ENCODE assay signal across 32 cellular contexts in genomic region chr5:1418921-1419280, GRCh38. TPM values are rescaled to one million over a fixed set of nuclear protein-coding genes. Genes with fewer than 3 reads are reported as not detected.
"Had no signal": no experiment of that assay in that cellular context is flagged by ENCODE, and none has a peak within 500 bp of the region (broad histone marks: within the 10 kb centered on the region; RNA-seq: fewer than 3 reads in every experiment).

No MANE protein-coding gene starts in this region.

- ATAC-seq: esophagus mucosa; gastrocnemius medialis; left cardiac atrium; left lung; naive thymus-derived CD4-positive, alpha-beta T cell; pancreas; stimulated activated effector memory CD8-positive, alpha-beta T cell treated with anti-CD3 and anti-CD28 coated beads, Interleukin-12 subunit alpha, Interleukin-12 subunit beta, amount 100 ng/mL, for 72 hours had no signal

- H3K9me3 Mint-ChIP-seq: stimulated activated effector memory CD8-positive, alpha-beta T cell treated with anti-CD3 and anti-CD28 coated beads, Interleukin-12 subunit alpha, Interleukin-12 subunit beta, amount 100 ng/mL, for 72 hours; type B pancreatic cell had no signal

- H3K4me1 ChIP-seq: gastrocnemius medialis, left lung, pancreas, sigmoid colon, stomach had no signal

- FAIRE-seq: colon, pancreas had no signal

- DNase-seq: effector CD4-positive, alpha-beta T cell; foreskin fibroblast; gastrocnemius medialis; left cardiac atrium; mesenchymal stem cell; midbrain; naive thymus-derived CD4-positive, alpha-beta T cell; stimulated activated CD4-positive, alpha-beta T cell treated with anti-CD3 and anti-CD28 coated beads, Interleukin-2, amount 100 ng/mL, for 24 hours; stimulated activated CD4-positive, alpha-beta T cell treated with anti-CD3 and anti-CD28 coated beads, Interleukin-4, amount 100 ng/mL, for 24 hours; stimulated activated naive CD4-positive, alpha-beta T cell treated with Interleukin-2 at 50 U/mL for 16 hours; stomach; thyroid gland had no signal

- H3K4me2 ChIP-seq: hepatocyte had no signal

- H3K36me3 Mint-ChIP-seq: naive thymus-derived CD4-positive, alpha-beta T cell; stimulated activated effector memory CD8-positive, alpha-beta T cell treated with anti-CD3 and anti-CD28 coated beads, Interleukin-12 subunit alpha, Interleukin-12 subunit beta, amount 100 ng/mL, for 72 hours; type B pancreatic cell had no signal

- H3K4me3 Mint-ChIP-seq: naive thymus-derived CD4-positive, alpha-beta T cell; stimulated activated effector memory CD8-positive, alpha-beta T cell treated with anti-CD3 and anti-CD28 coated beads, Interleukin-12 subunit alpha, Interleukin-12 subunit beta, amount 100 ng/mL, for 72 hours; type B pancreatic cell had no signal

- H3K36me3 ChIP-seq: gastrocnemius medialis, left lung, neutrophil, pancreas, right atrium auricular region, sigmoid colon, stomach, thyroid gland had no signal

- H3K27ac ChIP-seq: dorsolateral prefrontal cortex, epithelial cell of prostate, gastrocnemius medialis, hepatocyte, left lung, neutrophil, pancreas, right atrium auricular region, sigmoid colon, stomach, thyroid gland had no signal

- H3K9me3 ChIP-seq: gastrocnemius medialis, left lung, neutrophil, pancreas, right atrium auricular region, sigmoid colon, stomach, thyroid gland had no signal

- H2AFZ ChIP-seq: hepatocyte had no signal

- H3K4me3 ChIP-seq: dorsolateral prefrontal cortex, gastrocnemius medialis, hepatocyte, left lung, pancreas, right atrium auricular region, sigmoid colon, stomach, thyroid gland had no signal

- H3K27me3 Mint-ChIP-seq: naive thymus-derived CD4-positive, alpha-beta T cell had no signal

- H3K79me2 ChIP-seq: hepatocyte had no signal

- H3K27me3 ChIP-seq: hepatocyte, pancreas, right atrium auricular region, thyroid gland had no signal

- H3K4me1 Mint-ChIP-seq: stimulated activated effector memory CD8-positive, alpha-beta T cell treated with anti-CD3 and anti-CD28 coated beads, Interleukin-12 subunit alpha, Interleukin-12 subunit beta, amount 100 ng/mL, for 72 hours had no signal

- H3K27ac Mint-ChIP-seq: naive thymus-derived CD4-positive, alpha-beta T cell; progenitor cell of endocrine pancreas; stimulated activated effector memory CD8-positive, alpha-beta T cell treated with anti-CD3 and anti-CD28 coated beads, Interleukin-12 subunit alpha, Interleukin-12 subunit beta, amount 100 ng/mL, for 72 hours; type B pancreatic cell had no signal

RNA-seq across cellular contexts. Expression of gene SLC6A3, which starts 26.3 kb away (rescaled TPM):
- total RNA-seq: gastrocnemius medialis, glomerular endothelial cell, hepatocyte, kidney epithelial cell, lower leg skin, lung microvascular endothelial cell, pancreas, progenitor cell of endocrine pancreas, sigmoid colon, skeletal muscle tissue, stomach, temporal lobe, urinary bladder had no signal
- polyA plus RNA-seq: hepatocyte; naive thymus-derived CD4-positive, alpha-beta T cell; pancreas had no signal
